In genomic region chr6:41642960-41643898, GRCh38 we compare ENCODE assay signal across 1 cellular context.
TF ChIP-seq lines count a peak whose summit lies in the region.

No MANE protein-coding gene starts in this region.

TF ChIP-seq in HEK293, 187 proteins besides CTCF, POLR2A, EP300 and RAD21 (continued from another document):
- no peak for TF ChIP-seq ZNF362 (tag by site-specific recombination; IDR thresholded peaks at IDR 0.05)
- TF ChIP-seq ZNF747 (tag by site-specific recombination; IDR thresholded peaks at IDR 0.05): no peak
- no peak for TF ChIP-seq ZSCAN18 (tag by site-specific recombination; IDR thresholded peaks at IDR 0.05)
- no peak for TF ChIP-seq YY2 (tag by site-specific recombination; IDR thresholded peaks at IDR 0.05)
- TF ChIP-seq ZNF555 (tag by site-specific recombination; conservative IDR thresholded peaks at IDR 0.05): no peak
- no peak for TF ChIP-seq GFI1B (tag by site-specific recombination; IDR thresholded peaks at IDR 0.05)
- no peak for TF ChIP-seq ZNF398 (tag by site-specific recombination; IDR thresholded peaks at IDR 0.05)
- peak; percentile 93 for TF ChIP-seq ZIC2 (tag by site-specific recombination; IDR thresholded peaks at IDR 0.05)
- TF ChIP-seq INSM2 (tag by site-specific recombination; IDR thresholded peaks at IDR 0.05): no peak
- TF ChIP-seq MYNN (tag by site-specific recombination; IDR thresholded peaks at IDR 0.05; ENCODE audit: borderline replicate concordance): no peak
- TF ChIP-seq ZNF558 (tag by site-specific recombination; IDR thresholded peaks at IDR 0.05): no peak
- TF ChIP-seq ZNF501 (tag by site-specific recombination; IDR thresholded peaks at IDR 0.05): no peak
- TF ChIP-seq KLF1 (tag by site-specific recombination; IDR thresholded peaks at IDR 0.05): no peak
- no peak for TF ChIP-seq ZNF707 (tag by site-specific recombination; IDR thresholded peaks at IDR 0.05)
